Comparison of ENCODE assay signal across 8 cellular contexts in the genomic region with DNA sequence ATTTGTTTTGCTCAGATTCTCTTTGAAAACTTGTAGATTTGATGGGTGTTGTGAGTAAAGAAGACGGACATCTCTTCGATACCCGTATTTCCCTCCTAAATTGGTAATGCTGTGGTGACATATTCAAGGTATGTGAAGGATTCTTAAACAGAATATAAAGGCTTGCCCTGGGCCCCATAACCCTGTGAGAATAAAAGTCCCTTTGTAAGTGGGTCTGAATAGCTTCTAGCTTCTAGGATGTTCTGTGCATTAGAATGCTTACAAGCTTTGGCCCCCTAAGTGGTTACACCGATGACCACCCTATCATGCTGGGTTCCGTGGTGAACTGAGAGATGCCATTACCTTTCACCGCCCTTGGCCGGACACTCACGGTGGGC. TPM values are rescaled to one million over a fixed set of nuclear protein-coding genes. Genes with fewer than 3 reads are reported as not detected.
DNase-seq lines count a peak whose midpoint lies in the region; ATAC-seq and TF ChIP-seq lines count a peak whose summit lies in the region.

No MANE protein-coding gene starts in this region.

- no peaks in the 10 kb centered on the region for H3K9me3 Mint-ChIP-seq in activated B cell treated with CpG ODN at 0.5 μM for 24 hours
- H3K9me3 Mint-ChIP-seq in stimulated activated naive CD8-positive, alpha-beta T cell treated with anti-CD3 and anti-CD28 coated beads, Interleukin-15, amount 100 ng/mL, for 72 hours, result no peaks in the 10 kb centered on the region

- H2AFZ ChIP-seq in SK-N-SH (ENCODE audit: low read depth), result peak overlapping the region; percentile 98

- CTCF ChIA-PET in SK-N-SH (lab: Yijun Ruan, JAX) (interaction anchor here (0.6 to 1.5 kb wide), 7 partner anchors 21 to 102 kb away, joined by 3 to 5 read pairs (median 3); partner anchors contain the start of gene DCK), activated B cell treated with CpG ODN at 0.5 μM for 24 hours (lab: Charles Lee) (interaction anchor here (0.8 to 1.7 kb wide), 14 partner anchors 19 to 197 kb away, joined by 3 to 11 read pairs (median 4); partner anchors contain the start of genes DCK and GRSF1)

- H3K79me2 ChIP-seq in SK-N-SH (ENCODE audit: insufficient read depth), result peaks cover 48% of the 10 kb centered on the region

- H3K9ac ChIP-seq in SK-N-SH, result peak overlapping the region; percentile 90

- TF ChIP-seq CTCF in SK-N-SH (IDR thresholded peaks at IDR 0.05) (no peak), activated B cell treated with CpG ODN at 0.5 μM for 24 hours (IDR thresholded peaks at IDR 0.05) (no peak)

- no peaks in the 10 kb centered on the region for H3K27me3 Mint-ChIP-seq in activated B cell treated with CpG ODN at 0.5 μM for 24 hours
- no peaks in the 10 kb centered on the region for H3K27me3 Mint-ChIP-seq in stimulated activated naive CD8-positive, alpha-beta T cell treated with anti-CD3 and anti-CD28 coated beads, Interleukin-15, amount 100 ng/mL, for 72 hours

- H3K27me3 ChIP-seq in SK-N-SH (ENCODE audit: insufficient read depth), result no peaks in the 10 kb centered on the region

- no peak for TF ChIP-seq RAD21 in SK-N-SH (IDR thresholded peaks at IDR 0.05; ENCODE audit: low read length)

- POLR2A ChIA-PET in SK-N-SH (lab: Yijun Ruan, JAX) (interaction anchor here (0.7 to 1.8 kb wide), 5 partner anchors 57 to 196 kb away, joined by 3 to 15 read pairs (median 7); partner anchors contain the start of genes DCK, GRSF1 and RUFY3), activated B cell treated with CpG ODN at 0.5 μM for 24 hours (lab: Charles Lee) (interaction anchor here (0.5 to 2.9 kb wide), 15 partner anchors 16 to 253 kb away, joined by 3 to 80 read pairs (median 4); partner anchors contain the start of genes DCK and GRSF1)

- no peaks in the 10 kb centered on the region for H3K9me2 ChIP-seq in SK-N-SH

- no peak for TF ChIP-seq EP300 in SK-N-SH (IDR thresholded peaks at IDR 0.05; ENCODE audit: borderline replicate concordance in 1 of 2, low read depth in 1 of 2, low read length in 1 of 2)

- peaks cover 21% of the 10 kb centered on the region for H3K4me1 Mint-ChIP-seq in activated B cell treated with CpG ODN at 0.5 μM for 24 hours
- H3K4me1 Mint-ChIP-seq in stimulated activated naive CD8-positive, alpha-beta T cell treated with anti-CD3 and anti-CD28 coated beads, Interleukin-15, amount 100 ng/mL, for 72 hours, result peaks cover 36% of the 10 kb centered on the region

- H3K4me2 ChIP-seq in SK-N-SH, result peak overlapping the region; percentile 96

- H3K27ac ChIP-seq in SK-N-SH (ENCODE audit: low read depth in 2 of 2, low read length in 1 of 2), result peak overlapping the region; percentile 77 to 82; a peak in 3 of 4 replicates

- 30% methylated on average over 8 of the region's 8 CpGs for WGBS in SK-N-SH (ENCODE audit: low lambda C conversion rate)

- H3K9me3 ChIP-seq in SK-N-SH, result no peaks in the 10 kb centered on the region

- peaks cover 13% of the 10 kb centered on the region for H3F3A ChIP-seq in SK-N-SH (replicated peaks; ENCODE audit: insufficient read depth)

- H3K27ac Mint-ChIP-seq in activated B cell treated with CpG ODN at 0.5 μM for 24 hours, result peak overlapping the region; percentile 85
- H3K27ac Mint-ChIP-seq in stimulated activated naive CD8-positive, alpha-beta T cell treated with anti-CD3 and anti-CD28 coated beads, Interleukin-15, amount 100 ng/mL, for 72 hours, result peak overlapping the region; percentile 95 to 96

- peaks cover 4 to 6% of the 10 kb centered on the region in 2 experiments for H3K36me3 ChIP-seq in SK-N-SH (replicated peaks in 1 of 2; ENCODE audit: control insufficient read depth in 1 of 2, insufficient read depth in 2 of 2, low read length in 1 of 2)

- H3K4me3 ChIP-seq in SK-N-SH (ENCODE audit: low read depth in 2 of 2, low read length in 1 of 2) (peak overlapping the region; percentile 77 to 99), iPS-11a (ENCODE audit: low read depth, low read length) (peak overlapping the region; percentile 67)

- intact Hi-C loops in activated B cell treated with CpG ODN at 0.5 μM for 24 hours (cut with micrococcal nuclease), result loop anchor here (5.0 kb wide), 1 partner anchor 114 kb away; no protein-coding TSS in a partner anchor

- peaks cover 10% of the 10 kb centered on the region; the same call in 1 of the 2 replicates for H4K20me1 ChIP-seq in SK-N-SH (ENCODE audit: insufficient read depth)

- H3K36me3 Mint-ChIP-seq in activated B cell treated with CpG ODN at 0.5 μM for 24 hours (ENCODE audit: low read depth), result peaks cover 19% of the 10 kb centered on the region

- DNase-seq in SK-N-SH (no peak), activated B cell treated with CpG ODN at 0.5 μM for 24 hours (no peak), NK-92 (lab: John Stamatoyannopoulos, UW; ENCODE audit: unreplicated experiment) (no peak), LoVo (ENCODE audit: low spot score) (no peak), mesenteric fat pad (ENCODE audit: low spot score) (no peak)
- DNase-seq in stimulated activated naive CD8-positive, alpha-beta T cell treated with anti-CD3 and anti-CD28 coated beads, Interleukin-15, amount 100 ng/mL, for 72 hours, result no peak

- H3K4me3 Mint-ChIP-seq in activated B cell treated with CpG ODN at 0.5 μM for 24 hours, result peak overlapping the region; percentile 98
- H3K4me3 Mint-ChIP-seq in stimulated activated naive CD8-positive, alpha-beta T cell treated with anti-CD3 and anti-CD28 coated beads, Interleukin-15, amount 100 ng/mL, for 72 hours, result peak overlapping the region; percentile 99

- peaks cover 0 to 2% of the 10 kb centered on the region in 2 experiments; a peak in 3 of 4 replicates for H3K4me1 ChIP-seq in SK-N-SH (ENCODE audit: control insufficient read depth in 1 of 2, insufficient read depth in 2 of 2, low read depth in 1 of 2, low read length in 1 of 2)

- ATAC-seq in SK-N-SH treated with all-trans-retinoic acid at 6 μM for 48 hours (no peak), activated B cell treated with CpG ODN at 0.5 μM for 24 hours (ENCODE audit: low read depth) (no peak)
- peak; percentile 10 for ATAC-seq in stimulated activated naive CD8-positive, alpha-beta T cell treated with anti-CD3 and anti-CD28 coated beads, Interleukin-15, amount 100 ng/mL, for 72 hours

TF ChIP-seq in SK-N-SH, 30 proteins besides CTCF, POLR2A, EP300 and RAD21 (continues in another document):
- no peak for TF ChIP-seq REST (IDR thresholded peaks at IDR 0.05; ENCODE audit: low read depth, low read length)
- no peak for TF ChIP-seq YY1 (IDR thresholded peaks at IDR 0.05; ENCODE audit: low read depth)
- TF ChIP-seq FOXJ3 (CRISPR knock-in tag; IDR thresholded peaks at IDR 0.05), result no peak

TF ChIP-seq in SK-N-SH treated with all-trans-retinoic acid at 6 μM for 48 hours, 23 proteins besides CTCF, POLR2A, EP300 and RAD21 (continues in another document):
- no peak for TF ChIP-seq ISL1 (CRISPR knock-in tag; IDR thresholded peaks at IDR 0.05)
- TF ChIP-seq OSR1 (CRISPR knock-in tag; IDR thresholded peaks at IDR 0.05), result no peak
- no peak for TF ChIP-seq GLIS3 (CRISPR knock-in tag; IDR thresholded peaks at IDR 0.05)
- TF ChIP-seq CSDC2 (CRISPR knock-in tag; IDR thresholded peaks at IDR 0.05), result no peak
- no peak for TF ChIP-seq ZFP3 (CRISPR knock-in tag; IDR thresholded peaks at IDR 0.05)
- TF ChIP-seq RARB (CRISPR knock-in tag; IDR thresholded peaks at IDR 0.05), result no peak
- TF ChIP-seq, protein P1, sequence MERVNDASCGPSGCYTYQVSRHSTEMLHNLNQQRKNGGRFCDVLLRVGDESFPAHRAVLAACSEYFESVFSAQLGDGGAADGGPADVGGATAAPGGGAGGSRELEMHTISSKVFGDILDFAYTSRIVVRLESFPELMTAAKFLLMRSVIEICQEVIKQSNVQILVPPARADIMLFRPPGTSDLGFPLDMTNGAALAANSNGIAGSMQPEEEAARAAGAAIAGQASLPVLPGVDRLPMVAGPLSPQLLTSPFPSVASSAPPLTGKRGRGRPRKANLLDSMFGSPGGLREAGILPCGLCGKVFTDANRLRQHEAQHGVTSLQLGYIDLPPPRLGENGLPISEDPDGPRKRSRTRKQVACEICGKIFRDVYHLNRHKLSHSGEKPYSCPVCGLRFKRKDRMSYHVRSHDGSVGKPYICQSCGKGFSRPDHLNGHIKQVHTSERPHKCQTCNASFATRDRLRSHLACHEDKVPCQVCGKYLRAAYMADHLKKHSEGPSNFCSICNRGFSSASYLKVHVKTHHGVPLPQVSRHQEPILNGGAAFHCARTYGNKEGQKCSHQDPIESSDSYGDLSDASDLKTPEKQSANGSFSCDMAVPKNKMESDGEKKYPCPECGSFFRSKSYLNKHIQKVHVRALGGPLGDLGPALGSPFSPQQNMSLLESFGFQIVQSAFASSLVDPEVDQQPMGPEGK (CRISPR knock-in tag; IDR thresholded peaks at IDR 0.05; ENCODE audit: borderline replicate concordance), result no peak
- TF ChIP-seq BACH2 (CRISPR knock-in tag; IDR thresholded peaks at IDR 0.05; ENCODE audit: borderline replicate concordance), result no peak
- TF ChIP-seq PPARA (CRISPR knock-in tag; IDR thresholded peaks at IDR 0.05; ENCODE audit: borderline replicate concordance), result no peak
- TF ChIP-seq ZFP30 (CRISPR knock-in tag; IDR thresholded peaks at IDR 0.05), result no peak
- TF ChIP-seq, protein P2, sequence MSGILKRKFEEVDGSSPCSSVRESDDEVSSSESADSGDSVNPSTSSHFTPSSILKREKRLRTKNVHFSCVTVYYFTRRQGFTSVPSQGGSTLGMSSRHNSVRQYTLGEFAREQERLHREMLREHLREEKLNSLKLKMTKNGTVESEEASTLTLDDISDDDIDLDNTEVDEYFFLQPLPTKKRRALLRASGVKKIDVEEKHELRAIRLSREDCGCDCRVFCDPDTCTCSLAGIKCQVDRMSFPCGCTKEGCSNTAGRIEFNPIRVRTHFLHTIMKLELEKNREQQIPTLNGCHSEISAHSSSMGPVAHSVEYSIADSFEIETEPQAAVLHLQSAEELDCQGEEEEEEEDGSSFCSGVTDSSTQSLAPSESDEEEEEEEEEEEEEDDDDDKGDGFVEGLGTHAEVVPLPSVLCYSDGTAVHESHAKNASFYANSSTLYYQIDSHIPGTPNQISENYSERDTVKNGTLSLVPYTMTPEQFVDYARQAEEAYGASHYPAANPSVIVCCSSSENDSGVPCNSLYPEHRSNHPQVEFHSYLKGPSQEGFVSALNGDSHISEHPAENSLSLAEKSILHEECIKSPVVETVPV (CRISPR knock-in tag; IDR thresholded peaks at IDR 0.05), result no peak

RNA-seq across cellular contexts. Expression of gene MOB1B, which starts 0.6 kb away (rescaled TPM):
- 2.9 and 4.6 TPM in 2 replicates for polyA plus RNA-seq in SK-N-SH (2012; rRNA removed)
- 5.3 and 6.4 TPM in 2 replicates for polyA plus RNA-seq in SK-N-SH (2012; cell fraction: cytosol; rRNA removed)
- 2.3 and 5.5 TPM in 2 replicates for polyA plus RNA-seq in SK-N-SH (2012; cell fraction: nucleus; rRNA removed)
- total RNA-seq in activated B cell treated with CpG ODN at 0.5 μM for 24 hours, result 22.2 and 23.4 TPM in 2 replicates
- total RNA-seq in mesenteric fat pad, result 20.3 TPM
